Comparison of ENCODE assay signal across 38 cellular contexts in the genomic region with DNA sequence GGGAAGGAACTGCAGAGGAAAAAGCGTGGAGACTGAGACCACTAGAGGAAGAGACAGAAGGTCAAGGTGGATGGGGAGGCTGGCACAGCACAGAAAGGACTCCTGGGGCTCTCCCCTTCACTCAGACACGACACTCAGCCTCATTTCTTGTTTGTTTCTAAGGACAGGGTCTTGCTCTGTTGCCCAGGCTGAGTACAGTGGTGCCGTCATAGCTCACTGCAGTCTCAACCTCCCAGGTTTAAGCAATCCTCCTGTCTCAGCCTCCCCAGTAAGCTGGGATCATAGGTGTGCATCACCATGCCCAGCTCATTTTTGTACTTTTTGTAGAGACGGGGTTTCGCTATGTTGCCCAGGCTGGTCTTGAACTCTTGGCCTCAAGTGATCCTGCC. TPM values are rescaled to one million over a fixed set of nuclear protein-coding genes. Genes with fewer than 3 reads are reported as not detected.
"Had no signal": no experiment of that assay in that cellular context is flagged by ENCODE, and none has a peak within 500 bp of the region (broad histone marks: within the 10 kb centered on the region; RNA-seq: fewer than 3 reads in every experiment).

No MANE protein-coding gene starts in this region.

- H3K27ac Mint-ChIP-seq: activated CD4-positive, alpha-beta T cell treated with anti-CD3 and anti-CD28 coated beads for 36 hours; activated CD4-positive, alpha-beta T cell treated with anti-CD3 and anti-CD28 coated beads, Interleukin-2, amount 10 ng/mL, durations not matched to agents 24 days and 14 days; activated CD8-positive, alpha-beta T cell treated with anti-CD3 and anti-CD28 coated beads for 36 hours; activated naive CD4-positive, alpha-beta T cell treated with anti-CD3 and anti-CD28 coated beads for 36 hours; activated naive CD4-positive, alpha-beta T cell treated with anti-CD3 and anti-CD28 coated beads, Interleukin-2, amount 50 U/mL, for 24 hours; activated naive CD8-positive, alpha-beta T cell treated with anti-CD3 and anti-CD28 coated beads for 36 hours; activated naive CD8-positive, alpha-beta T cell treated with anti-CD3 and anti-CD28 coated beads, Interleukin-2, amount 50 U/mL, for 24 hours; T-helper 17 cell; T-helper 2 cell treated with Interferon-gamma antibody and Interleukin-4, amounts not matched to agents 5 μg/mL and 100 μg/mL, for 36 hours had no signal

- H3K4me3 ChIP-seq: adrenal gland, breast epithelium, cardiac muscle cell, colonic mucosa, dorsolateral prefrontal cortex, esophagus muscularis mucosa, gastrocnemius medialis, heart right ventricle, hepatocyte had no signal

- H3K27ac ChIP-seq: adrenal gland, breast epithelium, cardiac muscle cell, colonic mucosa, dorsolateral prefrontal cortex, esophagus muscularis mucosa, foreskin keratinocyte, heart right ventricle, hepatocyte, WERI-Rb-1 had no signal

- H3K4me3 Mint-ChIP-seq: activated CD4-positive, alpha-beta T cell treated with anti-CD3 and anti-CD28 coated beads for 36 hours; activated CD4-positive, alpha-beta T cell treated with anti-CD3 and anti-CD28 coated beads, Interleukin-2, amount 10 ng/mL, durations not matched to agents 24 days and 14 days; activated CD8-positive, alpha-beta T cell treated with anti-CD3 and anti-CD28 coated beads for 36 hours; activated naive CD4-positive, alpha-beta T cell treated with anti-CD3 and anti-CD28 coated beads for 36 hours; activated naive CD4-positive, alpha-beta T cell treated with anti-CD3 and anti-CD28 coated beads, Interleukin-2, amount 50 U/mL, for 24 hours; activated naive CD8-positive, alpha-beta T cell treated with anti-CD3 and anti-CD28 coated beads for 36 hours; activated naive CD8-positive, alpha-beta T cell treated with anti-CD3 and anti-CD28 coated beads, Interleukin-2, amount 50 U/mL, for 24 hours; activated T-cell treated with anti-CD3 and anti-CD28 coated beads, Interleukin-2, amount 50 U/mL, for 4 hours; activated T-helper 17 cell treated with anti-CD3 and anti-CD28 coated beads, Interleukin-2, amount 50 U/mL, for 72 hours; brain; dendritic cell treated with granulocyte-macrophage colony-stimulating factor and Interleukin-4, amounts not matched to agents 40 ng/mL and 50 ng/mL, for 4 days; endodermal cell; T-helper 17 cell; T-helper 2 cell treated with Interferon-gamma antibody and Interleukin-4, amounts not matched to agents 5 μg/mL and 100 μg/mL, for 36 hours had no signal

- H3K27me3 Mint-ChIP-seq: brain had no signal

- H3K36me3 ChIP-seq: adrenal gland, breast epithelium, colonic mucosa, esophagus muscularis mucosa, gastrocnemius medialis, heart right ventricle, WERI-Rb-1 had no signal

- H2AFZ ChIP-seq: hepatocyte had no signal

- H3K79me2 ChIP-seq: hepatocyte had no signal

- H3K4me1 ChIP-seq: breast epithelium, colonic mucosa, gastrocnemius medialis had no signal

- H3K9me3 ChIP-seq: adrenal gland, breast epithelium, colonic mucosa, esophagus muscularis mucosa, gastrocnemius medialis, heart right ventricle had no signal

- H3K4me1 Mint-ChIP-seq: activated CD4-positive, alpha-beta T cell treated with anti-CD3 and anti-CD28 coated beads, Interleukin-2, amount 10 ng/mL, durations not matched to agents 24 days and 14 days; activated naive CD4-positive, alpha-beta T cell treated with anti-CD3 and anti-CD28 coated beads, Interleukin-2, amount 50 U/mL, for 24 hours; activated naive CD8-positive, alpha-beta T cell treated with anti-CD3 and anti-CD28 coated beads for 36 hours; activated T-helper 17 cell treated with anti-CD3 and anti-CD28 coated beads, Interleukin-2, amount 50 U/mL, for 72 hours had no signal

- ATAC-seq: activated CD4-positive, alpha-beta T cell treated with anti-CD3 and anti-CD28 coated beads for 36 hours; activated CD8-positive, alpha-beta T cell treated with anti-CD3 and anti-CD28 coated beads for 36 hours; activated naive CD8-positive, alpha-beta T cell treated with anti-CD3 and anti-CD28 coated beads, Interleukin-2, amount 50 U/mL, for 24 hours; activated T-cell treated with anti-CD3 and anti-CD28 coated beads, Interleukin-2, amount 50 U/mL, for 4 hours; activated T-helper 17 cell treated with anti-CD3 and anti-CD28 coated beads, Interleukin-2, amount 50 U/mL, for 72 hours; foreskin keratinocyte; gastrocnemius medialis; heart right ventricle; T-helper 17 cell had no signal

- H3K9me3 Mint-ChIP-seq: activated CD4-positive, alpha-beta T cell treated with anti-CD3 and anti-CD28 coated beads, Interleukin-2, amount 10 ng/mL, durations not matched to agents 24 days and 14 days; activated CD8-positive, alpha-beta T cell treated with anti-CD3 and anti-CD28 coated beads for 36 hours; activated naive CD4-positive, alpha-beta T cell treated with anti-CD3 and anti-CD28 coated beads for 36 hours; activated naive CD4-positive, alpha-beta T cell treated with anti-CD3 and anti-CD28 coated beads, Interleukin-2, amount 50 U/mL, for 24 hours; activated naive CD8-positive, alpha-beta T cell treated with anti-CD3 and anti-CD28 coated beads for 36 hours; activated naive CD8-positive, alpha-beta T cell treated with anti-CD3 and anti-CD28 coated beads, Interleukin-2, amount 50 U/mL, for 24 hours; activated T-cell treated with anti-CD3 and anti-CD28 coated beads, Interleukin-2, amount 50 U/mL, for 4 hours; activated T-helper 17 cell treated with anti-CD3 and anti-CD28 coated beads, Interleukin-2, amount 50 U/mL, for 72 hours; brain; dendritic cell treated with granulocyte-macrophage colony-stimulating factor and Interleukin-4, amounts not matched to agents 40 ng/mL and 50 ng/mL, for 4 days; endodermal cell; T-helper 2 cell treated with Interferon-gamma antibody and Interleukin-4, amounts not matched to agents 5 μg/mL and 100 μg/mL, for 36 hours had no signal

- H3K27me3 ChIP-seq: adrenal gland, cardiac muscle cell, dorsolateral prefrontal cortex, foreskin keratinocyte, hepatocyte had no signal

- DNase-seq: activated CD4-positive, alpha-beta T cell treated with anti-CD3 and anti-CD28 coated beads for 36 hours; activated CD4-positive, alpha-beta T cell treated with anti-CD3 and anti-CD28 coated beads, Interleukin-2, amount 10 ng/mL, durations not matched to agents 24 days and 14 days; activated CD4-positive, alpha-beta T cell treated with anti-CD3 and anti-CD28 coated beads, Interleukin-2, amount 50 U/mL, for 48 hours; activated CD4-positive, CD25-positive, alpha-beta regulatory T cell; activated CD4-positive, CD25-positive, alpha-beta regulatory T cell treated with anti-CD3 and anti-CD28 coated beads, Interleukin-2, amount 50 U/mL, for 72 hours; activated CD8-positive, alpha-beta memory T cell treated with anti-CD3 and anti-CD28 coated beads for 24 hours; activated CD8-positive, alpha-beta T cell treated with anti-CD3 and anti-CD28 coated beads for 36 hours; activated effector memory CD4-positive, alpha-beta T cell treated with anti-CD3 and anti-CD28 coated beads, Interleukin-2, amount 50 U/mL, for 16 hours; activated naive CD4-positive, alpha-beta T cell treated with anti-CD3 and anti-CD28 coated beads for 36 hours; activated naive CD8-positive, alpha-beta T cell treated with anti-CD3 and anti-CD28 coated beads for 36 hours; activated naive CD8-positive, alpha-beta T cell treated with anti-CD3 and anti-CD28 coated beads, Interleukin-2, amount 50 U/mL, for 24 hours; activated T-cell treated with anti-CD3 and anti-CD28 coated beads, Interleukin-2, amount 50 U/mL, for 4 hours; adrenal gland; amygdala; aorta; central memory CD4-positive, alpha-beta T cell; cerebellar nuclear complex; colonic mucosa; dorsolateral prefrontal cortex; effector memory CD4-positive, alpha-beta T cell; endodermal cell; erythroblast; foreskin keratinocyte; gastrocnemius medialis; heart right ventricle; T-helper 1 cell; T-helper 17 cell; T1000; WERI-Rb-1 had no signal

- H3K36me3 Mint-ChIP-seq: activated naive CD4-positive, alpha-beta T cell treated with anti-CD3 and anti-CD28 coated beads, Interleukin-2, amount 50 U/mL, for 24 hours; activated naive CD8-positive, alpha-beta T cell treated with anti-CD3 and anti-CD28 coated beads for 36 hours had no signal

RNA-seq across cellular contexts. Expression of a gene that starts 11.4 kb away (rescaled TPM):
- total RNA-seq: activated CD4-positive, alpha-beta T cell treated with anti-CD3 and anti-CD28 coated beads for 36 hours; activated CD4-positive, alpha-beta T cell treated with anti-CD3 and anti-CD28 coated beads, Interleukin-2, amount 10 ng/mL, durations not matched to agents 24 days and 14 days; activated CD8-positive, alpha-beta T cell treated with anti-CD3 and anti-CD28 coated beads for 36 hours; activated naive CD8-positive, alpha-beta T cell treated with anti-CD3 and anti-CD28 coated beads for 36 hours had no signal

RNA-seq across cellular contexts. Expression of a gene that starts 35.9 kb away (rescaled TPM):
- total RNA-seq: activated CD4-positive, alpha-beta T cell treated with anti-CD3 and anti-CD28 coated beads for 36 hours; activated CD4-positive, alpha-beta T cell treated with anti-CD3 and anti-CD28 coated beads, Interleukin-2, amount 10 ng/mL, durations not matched to agents 24 days and 14 days; foreskin keratinocyte; T-helper 17 cell had no signal
- polyA plus RNA-seq: foreskin keratinocyte had no signal

RNA-seq across cellular contexts. Expression of a gene that starts 52.6 kb away (rescaled TPM):
- total RNA-seq: activated CD4-positive, alpha-beta T cell treated with anti-CD3 and anti-CD28 coated beads for 36 hours; activated CD4-positive, alpha-beta T cell treated with anti-CD3 and anti-CD28 coated beads, Interleukin-2, amount 10 ng/mL, durations not matched to agents 24 days and 14 days; activated naive CD4-positive, alpha-beta T cell treated with anti-CD3 and anti-CD28 coated beads for 36 hours; activated naive CD8-positive, alpha-beta T cell treated with anti-CD3 and anti-CD28 coated beads for 36 hours; T-helper 17 cell had no signal
